In the genomic region with DNA sequence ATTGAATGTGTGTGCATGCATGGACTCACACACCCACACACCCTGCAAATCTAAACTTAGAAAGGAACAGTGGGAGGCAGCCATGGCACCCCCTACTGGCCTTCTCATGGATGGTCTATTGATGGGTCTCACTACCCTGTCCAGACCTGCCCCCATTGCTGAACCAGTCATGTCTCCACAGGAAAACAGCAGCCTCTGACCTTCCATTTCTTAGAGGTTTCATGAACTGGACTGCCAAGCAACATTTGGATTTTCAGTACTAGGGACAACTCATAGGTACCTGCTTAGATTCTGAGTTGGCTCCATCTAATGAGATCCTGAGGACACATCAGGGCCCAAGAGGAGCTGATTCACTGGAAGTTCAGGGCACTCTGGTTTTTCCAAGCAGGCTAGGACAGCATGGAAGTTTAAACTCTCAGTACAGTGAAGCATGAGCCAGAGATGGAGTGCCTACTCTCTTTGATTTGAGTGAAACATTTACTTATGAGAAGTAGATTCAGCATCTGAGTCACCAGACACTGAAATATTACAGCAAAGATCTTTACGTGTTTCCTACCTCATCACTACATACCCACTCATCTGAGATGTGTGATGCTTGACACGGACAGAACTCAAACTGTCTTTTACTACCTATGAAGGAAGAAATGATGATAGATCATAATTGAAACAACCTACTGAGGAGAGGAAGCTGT, we compare ENCODE assay signal across 15 cellular contexts.
DNase-seq lines count a peak whose midpoint lies in the region; ATAC-seq and TF ChIP-seq lines count a peak whose summit lies in the region.
"Had no signal": no experiment of that assay in that cellular context is flagged by ENCODE, and none has a peak within 500 bp of the region (broad histone marks: within the 10 kb centered on the region; RNA-seq: fewer than 3 reads in every experiment).

No MANE protein-coding gene starts in this region.

- H3K4me3 Mint-ChIP-seq in activated T-helper 2 cell treated with anti-CD3 and anti-CD28 coated beads, Interferon-gamma antibody, Interleukin-2, Interleukin-4, amounts not matched to agents 10 μg/mL and 5 μg/mL and 100 μg/mL, durations not matched to agents 14 hours and 24 hours and 36 hours (ENCODE audit: low read depth): no peak overlapping the region

- peaks cover 33% of the 10 kb centered on the region for H3K4me1 ChIP-seq in ACC112 (ENCODE audit: control insufficient read depth, insufficient read depth, low read length, unreplicated experiment)
- H3K4me1 ChIP-seq in heart left ventricle: peaks cover 0 to 26% (median 0%) of the 10 kb centered on the region in 12 donors

- intact Hi-C loops in activated T-helper 2 cell treated with anti-CD3 and anti-CD28 coated beads, Interferon-gamma antibody, Interleukin-2, Interleukin-4, amounts not matched to agents 10 μg/mL and 5 μg/mL and 100 μg/mL, durations not matched to agents 14 hours and 24 hours and 36 hours (cut with micrococcal nuclease): loop anchor here (1.0 to 5.0 kb wide), 2 partner anchors 10 to 917 kb away; no protein-coding TSS in a partner anchor
- intact Hi-C loops in heart left ventricle (cut with DNase I): loop anchor here in 2 of 10 donors (10.0 kb wide), 1 partner anchor 1219 kb away; no protein-coding TSS in a partner anchor

- H3K27ac ChIP-seq in ACC112 (ENCODE audit: low read depth, low read length): peak overlapping the region; percentile 87
- peak overlapping the region in 1 of 12 donors; percentile 39 for H3K27ac ChIP-seq in heart left ventricle
- H3K27ac ChIP-seq: SK-N-MC, suprapubic skin had no signal

- ATAC-seq in GM19324 (IDR thresholded peaks at IDR 0.05; ENCODE audit: low FRiP score, unreplicated experiment) (no peak), heart left ventricle (no peak)

- H3K79me2 ChIP-seq in ACC112 (ENCODE audit: control insufficient read depth, insufficient read depth, low read length, unreplicated experiment): no peaks in the 10 kb centered on the region

- no peak overlapping the region for H2AFZ ChIP-seq in ACC112 (ENCODE audit: low read length, unreplicated experiment)

- H3K36me3 Mint-ChIP-seq in activated T-helper 2 cell treated with anti-CD3 and anti-CD28 coated beads, Interferon-gamma antibody, Interleukin-2, Interleukin-4, amounts not matched to agents 10 μg/mL and 5 μg/mL and 100 μg/mL, durations not matched to agents 14 hours and 24 hours and 36 hours (ENCODE audit: low read depth): peaks cover 23% of the 10 kb centered on the region

- no peaks in the 10 kb centered on the region for H3K27me3 ChIP-seq in ACC112 (ENCODE audit: insufficient read depth, low read length)
- H3K27me3 ChIP-seq in heart left ventricle: no peaks in the 10 kb centered on the region
- H3K27me3 ChIP-seq: suprapubic skin had no signal

- 84 to 94% (median 92%) methylated on average over 2 of the region's 2 CpGs for WGBS in heart left ventricle, 4 donors

- peaks cover 31% of the 10 kb centered on the region for H3K4me1 Mint-ChIP-seq in activated T-helper 2 cell treated with anti-CD3 and anti-CD28 coated beads, Interferon-gamma antibody, Interleukin-2, Interleukin-4, amounts not matched to agents 10 μg/mL and 5 μg/mL and 100 μg/mL, durations not matched to agents 14 hours and 24 hours and 36 hours (ENCODE audit: low read depth)

- peaks cover 0 to 11% (median 0%) of the 10 kb centered on the region in 12 donors for H3K9me3 ChIP-seq in heart left ventricle
- H3K9me3 ChIP-seq: suprapubic skin had no signal

- H3K4me3 ChIP-seq in ACC112 (ENCODE audit: low read depth, low read length) (no peak overlapping the region), heart left ventricle (no peak overlapping the region)
- H3K4me3 ChIP-seq: SK-N-MC, suprapubic skin had no signal

- no peak for TF ChIP-seq CTCF in heart left ventricle (IDR thresholded peaks at IDR 0.05)

- no peak for TF ChIP-seq POLR2A in heart left ventricle (IDR thresholded peaks at IDR 0.05)

- DNase-seq in ELR (ENCODE audit: low read depth) (peak; percentile 13), kidney glomerular epithelial cell (lab: John Stamatoyannopoulos, UW) (peak; percentile 5), 8988T (no peak), heart left ventricle (no peak), H4 (ENCODE audit: low spot score) (no peak)
- no peak for DNase-seq in activated T-helper 2 cell treated with anti-CD3 and anti-CD28 coated beads, Interferon-gamma antibody, Interleukin-2, Interleukin-4, amounts not matched to agents 10 μg/mL and 5 μg/mL and 100 μg/mL, durations not matched to agents 14 hours and 24 hours and 36 hours (ENCODE audit: low spot score)
- DNase-seq: activated CD8-positive, alpha-beta memory T cell treated with anti-CD3 and anti-CD28 coated beads, Interleukin-2, amount 50 U/mL, for 48 hours; dermis blood vessel endothelial cell; DMS153; Karpas-422; NCI-H226 had no signal

- peaks cover 36% of the 10 kb centered on the region for H3K9me3 Mint-ChIP-seq in activated T-helper 2 cell treated with anti-CD3 and anti-CD28 coated beads, Interferon-gamma antibody, Interleukin-2, Interleukin-4, amounts not matched to agents 10 μg/mL and 5 μg/mL and 100 μg/mL, durations not matched to agents 14 hours and 24 hours and 36 hours

- H3K27ac Mint-ChIP-seq in activated T-helper 2 cell treated with anti-CD3 and anti-CD28 coated beads, Interferon-gamma antibody, Interleukin-2, Interleukin-4, amounts not matched to agents 10 μg/mL and 5 μg/mL and 100 μg/mL, durations not matched to agents 14 hours and 24 hours and 36 hours: peak overlapping the region; percentile 88

- H3K27me3 Mint-ChIP-seq in activated T-helper 2 cell treated with anti-CD3 and anti-CD28 coated beads, Interferon-gamma antibody, Interleukin-2, Interleukin-4, amounts not matched to agents 10 μg/mL and 5 μg/mL and 100 μg/mL, durations not matched to agents 14 hours and 24 hours and 36 hours (ENCODE audit: low read depth): no peaks in the 10 kb centered on the region

- H3K36me3 ChIP-seq in ACC112 (ENCODE audit: insufficient read depth, low read length): no peaks in the 10 kb centered on the region
- no peaks in the 10 kb centered on the region for H3K36me3 ChIP-seq in heart left ventricle
- H3K36me3 ChIP-seq: suprapubic skin had no signal

Comparison
In these comparisons a context has a peak if more than half of its experiments do, and no peak if none do; other contexts are left out.
1. DNase-seq: peak in ELR (single experiment) and kidney glomerular epithelial cell (single experiment); none in activated T-helper 2 cell treated with anti-CD3 and anti-CD28 coated beads, Interferon-gamma antibody, Interleukin-2, Interleukin-4, amounts not matched to agents 10 μg/mL and 5 μg/mL and 100 μg/mL, durations not matched to agents 14 hours and 24 hours and 36 hours (single experiment), 8988T (single experiment), heart left ventricle (0 of 5) and H4 (single experiment).